In the genomic region with DNA sequence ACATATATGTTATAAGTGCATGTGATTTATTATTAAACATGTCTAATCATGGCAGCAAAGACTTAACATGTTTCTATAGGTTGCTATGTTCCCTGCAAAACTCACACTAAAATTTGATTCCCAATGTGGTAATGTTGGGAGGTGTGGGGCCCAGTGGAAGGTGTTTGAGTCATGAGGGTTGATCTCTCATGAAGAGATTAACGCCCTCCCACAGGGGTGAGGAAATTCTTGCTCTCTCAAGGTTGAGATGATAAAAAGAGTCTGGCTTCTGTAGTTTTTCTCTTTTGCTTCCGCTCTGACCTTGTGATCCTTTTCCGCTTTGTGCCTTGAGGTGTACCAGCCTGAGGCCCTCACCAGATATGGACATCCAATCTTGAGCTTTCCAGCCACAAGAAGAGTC, we compare ENCODE assay signal across 17 cellular contexts.
"Had no signal": no experiment of that assay in that cellular context is flagged by ENCODE, and none has a peak within 500 bp of the region (broad histone marks: within the 10 kb centered on the region; RNA-seq: fewer than 3 reads in every experiment).

No MANE protein-coding gene starts in this region.

- H3K4me2 ChIP-seq: SK-N-SH had no signal

- DNase-seq: activated CD4-positive, alpha-beta T cell treated with anti-CD3 and anti-CD28 coated beads, Interleukin-2, amount 50 U/mL, for 1 hour; activated CD8-positive, alpha-beta memory T cell treated with anti-CD3 and anti-CD28 coated beads for 24 hours; activated CD8-positive, alpha-beta memory T cell treated with anti-CD3 and anti-CD28 coated beads, Interleukin-2, amount 50 U/mL, for 48 hours; activated effector memory CD4-positive, alpha-beta T cell treated with anti-CD3 and anti-CD28 coated beads, Interleukin-2, amount 50 U/mL, for 16 hours; activated T-cell treated with anti-CD3 and anti-CD28 coated beads, Interleukin-2, amount 50 U/mL, for 72 hours; adrenal gland; effector memory CD4-positive, alpha-beta T cell; kidney; nephron progenitor cell; right lobe of liver; SK-N-SH; small intestine; stimulated activated CD4-positive, alpha-beta T cell treated with anti-CD3 and anti-CD28 coated beads, Interleukin-4, amount 100 ng/mL, for 1 hour; testis; upper lobe of left lung had no signal

- H3K36me3 ChIP-seq: adrenal gland, cardiac muscle cell, right lobe of liver, upper lobe of left lung had no signal

- H3K4me3 ChIP-seq: adrenal gland, cardiac muscle cell, lung, right lobe of liver, testis, upper lobe of left lung had no signal

- H3K27ac ChIP-seq: adrenal gland, right lobe of liver, testis, upper lobe of left lung had no signal

- H3K9ac ChIP-seq: SK-N-SH had no signal

- H3K27me3 ChIP-seq: adrenal gland, cardiac muscle cell, right lobe of liver, testis, upper lobe of left lung had no signal

- H3K4me1 ChIP-seq: adrenal gland, right lobe of liver, testis, upper lobe of left lung had no signal

- H3K9me3 ChIP-seq: adrenal gland, right lobe of liver, SK-N-SH, testis, upper lobe of left lung had no signal
